11 cellular contexts compared by ENCODE assay signal in genomic region chr1:234825498-234826176, GRCh38.
"Had no signal": no experiment of that assay in that cellular context is flagged by ENCODE, and none has a peak within 500 bp of the region (broad histone marks: within the 10 kb centered on the region; RNA-seq: fewer than 3 reads in every experiment).

No MANE protein-coding gene starts in this region.

- H3K36me3 ChIP-seq: left ventricle myocardium inferior had no signal

- H3K27ac ChIP-seq: left ventricle myocardium inferior, skin epidermis had no signal

- H3K4me3 ChIP-seq: left ventricle myocardium inferior, skin epidermis had no signal

- H3K9me3 ChIP-seq: left ventricle myocardium inferior had no signal

- ATAC-seq: activated CD4-positive, CD25-positive, alpha-beta regulatory T cell treated with anti-CD3 and anti-CD28 coated beads, Interleukin-2, amount 50 U/mL, for 24 hours; stimulated activated naive CD8-positive, alpha-beta T cell treated with anti-CD3 and anti-CD28 coated beads, Interleukin-15, amount 100 ng/mL, for 72 hours had no signal

- H3K4me1 ChIP-seq: left ventricle myocardium inferior had no signal

- DNase-seq: activated CD4-positive, alpha-beta T cell treated with anti-CD3 and anti-CD28 coated beads, Interleukin-2, amount 50 U/mL, for 1 hour; activated CD8-positive, alpha-beta memory T cell treated with anti-CD3 and anti-CD28 coated beads for 24 hours; activated naive CD8-positive, alpha-beta T cell treated with anti-CD3 and anti-CD28 coated beads, Interleukin-2, amount 10 ng/mL, durations not matched to agents 7 days and 5 days; central memory CD4-positive, alpha-beta T cell; effector memory CD4-positive, alpha-beta T cell; hippocampal formation; left ventricle myocardium inferior; nucleus accumbens; stimulated activated naive CD8-positive, alpha-beta T cell treated with anti-CD3 and anti-CD28 coated beads, Interleukin-15, amount 100 ng/mL, for 72 hours had no signal
